In genomic region chr1:33219886-33220661, GRCh38 we compare ENCODE assay signal across 17 cellular contexts. TPM values are rescaled to one million over a fixed set of nuclear protein-coding genes. Genes with fewer than 3 reads are reported as not detected.
DNase-seq lines count a peak whose midpoint lies in the region; ATAC-seq and TF ChIP-seq lines count a peak whose summit lies in the region.
"Had no signal": no experiment of that assay in that cellular context is flagged by ENCODE, and none has a peak within 500 bp of the region (broad histone marks: within the 10 kb centered on the region; RNA-seq: fewer than 3 reads in every experiment).

No MANE protein-coding gene starts in this region.

- H3K14ac ChIP-seq in trophoblast cell (ENCODE audit: low read length) = peak overlapping the region; percentile 82

- no peak overlapping the region for H3K27ac Mint-ChIP-seq in activated CD8-positive, alpha-beta memory T cell treated with anti-CD3 and anti-CD28 coated beads, Interleukin-2, amount 10 ng/mL, durations not matched to agents 7 days and 5 days
- H3K27ac Mint-ChIP-seq: activated CD4-positive, alpha-beta memory T cell treated with anti-CD3 and anti-CD28 coated beads, Interleukin-2, amount 10 ng/mL, durations not matched to agents 7 days and 5 days; CD4-positive, alpha-beta T cell; T-helper 1 cell treated with Interleukin-12 subunit alpha and Interleukin-12 subunit beta and Interleukin-4 antibody, amounts not matched to agents 30 μg/mL and 1 μg/mL, for 36 hours had no signal

- in situ Hi-C loops in GM23248 (cut with MboI) = loop anchor here (25.0 kb wide), 1 partner anchor 142 kb away; no protein-coding TSS in a partner anchor

- peaks cover 14% of the 10 kb centered on the region for H3K79me1 ChIP-seq in trophoblast cell (ENCODE audit: low read length)

- peaks cover 4% of the 10 kb centered on the region; the same call in 1 of the 2 replicates for H3F3A ChIP-seq in GM23248 (ENCODE audit: insufficient read depth)
- peaks cover 51% of the 10 kb centered on the region for H3F3A ChIP-seq in PC-9 (ENCODE audit: insufficient read depth, low read depth)

- no peaks in the 10 kb centered on the region for H3K4me1 Mint-ChIP-seq in activated CD8-positive, alpha-beta memory T cell treated with anti-CD3 and anti-CD28 coated beads, Interleukin-2, amount 10 ng/mL, durations not matched to agents 7 days and 5 days
- H3K4me1 Mint-ChIP-seq: activated CD4-positive, alpha-beta memory T cell treated with anti-CD3 and anti-CD28 coated beads, Interleukin-2, amount 10 ng/mL, durations not matched to agents 7 days and 5 days had no signal

- H3K4me3 Mint-ChIP-seq in activated CD8-positive, alpha-beta memory T cell treated with anti-CD3 and anti-CD28 coated beads, Interleukin-2, amount 10 ng/mL, durations not matched to agents 7 days and 5 days = no peak overlapping the region
- H3K4me3 Mint-ChIP-seq: activated CD4-positive, alpha-beta memory T cell treated with anti-CD3 and anti-CD28 coated beads, Interleukin-2, amount 10 ng/mL, durations not matched to agents 7 days and 5 days; CD4-positive, alpha-beta T cell; T-helper 1 cell treated with Interleukin-12 subunit alpha and Interleukin-12 subunit beta and Interleukin-4 antibody, amounts not matched to agents 30 μg/mL and 1 μg/mL, for 36 hours had no signal

- no peak overlapping the region for H3K23ac ChIP-seq in trophoblast cell (ENCODE audit: low read length)

- H3K4me3 ChIP-seq in GM23248 (no peak overlapping the region), PC-9 (peak overlapping the region; percentile 25; the same call in 1 of the 2 replicates), trophoblast cell (ENCODE audit: low read depth, low read length) (no peak overlapping the region)
- H3K4me3 ChIP-seq: dorsolateral prefrontal cortex, heart right ventricle, uterus had no signal

- H4K8ac ChIP-seq in trophoblast cell (ENCODE audit: low read depth, low read length) = peak overlapping the region; percentile 55

- peak overlapping the region; percentile 11 for H3K18ac ChIP-seq in trophoblast cell (ENCODE audit: low read length)

- H3K9me2 ChIP-seq in GM23248 (ENCODE audit: insufficient read depth) (no peaks in the 10 kb centered on the region), PC-9 (ENCODE audit: insufficient read depth) (no peaks in the 10 kb centered on the region)

- H3K27ac ChIP-seq in GM23248 (no peak overlapping the region), PC-9 (peak overlapping the region; percentile 99), epithelial cell of prostate (peak overlapping the region; percentile 95), trophoblast cell (ENCODE audit: low read depth, low read length) (peak overlapping the region; percentile 76)
- H3K27ac ChIP-seq: dorsolateral prefrontal cortex, uterus had no signal

- H3K27me3 ChIP-seq in GM23248 (replicated peaks; ENCODE audit: insufficient read depth) (no peaks in the 10 kb centered on the region), PC-9 (ENCODE audit: insufficient read depth, low read depth) (no peaks in the 10 kb centered on the region), trophoblast cell (ENCODE audit: insufficient read depth, low read length) (no peaks in the 10 kb centered on the region)
- H3K27me3 ChIP-seq: dorsolateral prefrontal cortex, heart right ventricle, uterus had no signal

- no peak for TF ChIP-seq CTCF in PC-9 (conservative IDR thresholded peaks at IDR 0.05)

- POLR2A ChIA-PET in PC-9 (lab: Charles Lee; ENCODE audit: unreplicated experiment) = no interaction called here

- H2AFZ ChIP-seq in GM23248 = no peak overlapping the region
- peak overlapping the region; percentile 65; the same call in 1 of the 2 replicates for H2AFZ ChIP-seq in PC-9
- no peak overlapping the region for H2AFZ ChIP-seq in trophoblast cell (ENCODE audit: insufficient read depth, low read length, poor library complexity)

- peak overlapping the region; percentile 1 for H3K4ac ChIP-seq in trophoblast cell (ENCODE audit: low read depth, low read length)

- TSS peak; percentile 69 for BruUV-seq in PC-9 (replicated peaks; lab: Mats Ljungman, UMichigan)

- peak overlapping the region; percentile 90 for H2BK12ac ChIP-seq in trophoblast cell (ENCODE audit: low read length)

- H3K4me1 ChIP-seq in GM23248 (ENCODE audit: insufficient read depth) (0 out of 2 replicates have a peak, but pooled peaks cover 7% of the 10 kb centered on the region), PC-9 (replicated peaks; ENCODE audit: insufficient read depth) (peaks cover 48% of the 10 kb centered on the region), trophoblast cell (ENCODE audit: control insufficient read depth in 1 of 2, insufficient read depth in 2 of 2, low read length in 2 of 2) (peaks cover 21 to 23% of the 10 kb centered on the region in 2 experiments)
- H3K4me1 ChIP-seq: uterus had no signal

- peaks cover 18% of the 10 kb centered on the region for H3K27me3 Mint-ChIP-seq in activated CD8-positive, alpha-beta memory T cell treated with anti-CD3 and anti-CD28 coated beads, Interleukin-2, amount 10 ng/mL, durations not matched to agents 7 days and 5 days

- no peak for ATAC-seq in activated CD8-positive, alpha-beta memory T cell treated with anti-CD3 and anti-CD28 coated beads, Interleukin-2, amount 10 ng/mL, durations not matched to agents 7 days and 5 days
- ATAC-seq in HG02852 (IDR thresholded peaks at IDR 0.05; ENCODE audit: unreplicated experiment) = no peak
- ATAC-seq in left colon = no peak

- H3K9ac ChIP-seq in GM23248 (no peak overlapping the region), trophoblast cell (ENCODE audit: low read length) (no peak overlapping the region)

- H4K12ac ChIP-seq in trophoblast cell (ENCODE audit: low read depth, low read length) = no peak overlapping the region

- H3K9me3 ChIP-seq in GM23248 (ENCODE audit: low read depth) = no peaks in the 10 kb centered on the region
- H3K9me3 ChIP-seq in PC-9 (ENCODE audit: insufficient read depth, low read depth) = peaks cover 18% of the 10 kb centered on the region
- no peaks in the 10 kb centered on the region for H3K9me3 ChIP-seq in trophoblast cell (ENCODE audit: insufficient read depth, low read depth, low read length)
- H3K9me3 ChIP-seq: uterus had no signal

- CTCF ChIA-PET in PC-9 (lab: Charles Lee) = interaction anchor here (1.6 kb wide), 1 partner anchor 75 kb away, joined by 4 read pairs; no protein-coding TSS in a partner anchor
- CTCF ChIA-PET in activated CD8-positive, alpha-beta memory T cell treated with anti-CD3 and anti-CD28 coated beads, Interleukin-2, amount 10 ng/mL, durations not matched to agents 7 days and 5 days (lab: Charles Lee) = interaction anchor here (1.4 kb wide), 1 partner anchor 11 kb away, joined by 3 read pairs; no protein-coding TSS in a partner anchor

- H2BK5ac ChIP-seq in trophoblast cell (ENCODE audit: low read depth, low read length, poor library complexity) = peak overlapping the region; percentile 77

- H2BK120ac ChIP-seq in trophoblast cell (ENCODE audit: insufficient read depth, low read length, poor library complexity) = peak overlapping the region; percentile 79

- peaks cover 5% of the 10 kb centered on the region for H3K36me3 Mint-ChIP-seq in activated CD8-positive, alpha-beta memory T cell treated with anti-CD3 and anti-CD28 coated beads, Interleukin-2, amount 10 ng/mL, durations not matched to agents 7 days and 5 days

- DNase-seq in GM23248 = peak; percentile 58
- DNase-seq in PC-9 = peak; percentile 88 to 90
- DNase-seq in epithelial cell of prostate (ENCODE audit: low read depth, low spot score) = no peak
- peak; percentile 90 to 96 for DNase-seq in trophoblast cell
- no peak for DNase-seq in activated CD4-positive, alpha-beta T cell treated with anti-CD3 and anti-CD28 coated beads, Interleukin-2, amount 50 U/mL, for 1 hour
- no peak for DNase-seq in activated CD8-positive, alpha-beta memory T cell treated with anti-CD3 and anti-CD28 coated beads, Interleukin-2, amount 10 ng/mL, durations not matched to agents 7 days and 5 days
- no peak for DNase-seq in left colon
- DNase-seq: activated CD4-positive, alpha-beta memory T cell treated with anti-CD3 and anti-CD28 coated beads, Interleukin-2, amount 10 ng/mL, durations not matched to agents 7 days and 5 days; activated naive CD4-positive, alpha-beta T cell treated with anti-CD3 and anti-CD28 coated beads, Interleukin-2, amount 50 U/mL, for 16 hours; CD4-positive, alpha-beta T cell; dorsolateral prefrontal cortex; heart right ventricle; NCI-H1105 treated with DMSO at 0.1 percent for 48 hours; NK-92 treated with Interleukin-12 subunit alpha and Interleukin-12 subunit beta, amount 100 ng/mL, for 24 hours; uterus had no signal

- H3K4me2 ChIP-seq in GM23248 (ENCODE audit: unreplicated experiment) = no peak overlapping the region
- H3K4me2 ChIP-seq in PC-9 = peak overlapping the region; percentile 75
- peak overlapping the region; percentile 44 for H3K4me2 ChIP-seq in trophoblast cell (ENCODE audit: low read length)

- no peaks in the 10 kb centered on the region for H3K79me2 ChIP-seq in GM23248 (ENCODE audit: insufficient read depth)
- H3K79me2 ChIP-seq in PC-9 (ENCODE audit: low read depth) = no peaks in the 10 kb centered on the region
- peaks cover 3% of the 10 kb centered on the region for H3K79me2 ChIP-seq in trophoblast cell (ENCODE audit: control insufficient read depth, insufficient read depth, low read length, poor library complexity)

- H4K20me1 ChIP-seq in GM23248 (ENCODE audit: insufficient read depth) (no peaks in the 10 kb centered on the region), PC-9 (ENCODE audit: insufficient read depth) (no peaks in the 10 kb centered on the region)

- WGBS in GM23248 (ENCODE audit: low coverage in 1 of 2, low lambda C conversion rate in 2 of 2, missing lambda C conversion rate in 2 of 2), 2 experiments = 90 to 94% methylated on average over 7 of the region's 7 CpGs
- no CpG with 5 or more reads among the region's 7 CpGs for WGBS in trophoblast cell (ENCODE audit: extremely low coverage, insufficient coverage, insufficient read length)

- H3K36me3 ChIP-seq in GM23248 (ENCODE audit: low read depth) (no peaks in the 10 kb centered on the region), PC-9 (ENCODE audit: low read depth) (no peaks in the 10 kb centered on the region; the same call in 1 of the 2 replicates), trophoblast cell (ENCODE audit: control insufficient read depth in 1 of 2, insufficient read depth in 2 of 2, low read length in 2 of 2) (no peaks in the 10 kb centered on the region)
- H3K36me3 ChIP-seq: heart right ventricle, uterus had no signal

- H3K9me3 Mint-ChIP-seq in activated CD8-positive, alpha-beta memory T cell treated with anti-CD3 and anti-CD28 coated beads, Interleukin-2, amount 10 ng/mL, durations not matched to agents 7 days and 5 days (ENCODE audit: low read depth) = peaks cover 9% of the 10 kb centered on the region

- peak overlapping the region; percentile 92 for H4K91ac ChIP-seq in trophoblast cell (ENCODE audit: low read depth, low read length)

- intact Hi-C loops in PC-9 (cut with micrococcal nuclease; ENCODE audit: unreplicated experiment) = loop anchor here (1.0 to 5.0 kb wide), 6 partner anchors 35 to 250 kb away; partner anchors contain the start of gene TRIM62
- intact Hi-C loops in left colon (cut with DNase I, micrococcal nuclease) = no loop called here

- peak overlapping the region; percentile 6 for H2AK5ac ChIP-seq in trophoblast cell (ENCODE audit: low read length)

RNA-seq across cellular contexts. Expression of gene ZNF362, which starts 36.2 kb away (rescaled TPM):
- total RNA-seq in GM23248 (2014; rRNA removed; shearing (Covaris generic)) = 9.6 and 9.7 TPM in 2 replicates
- polyA plus RNA-seq in GM23248 (2016; fragmentation: Nextera tagmentation; extraction: Ambion mirVana) = 26.0 and 28.8 TPM in 2 replicates
- 32.3 and 33.1 TPM in 2 replicates for total RNA-seq in PC-9 (2021)
- polyA plus RNA-seq in trophoblast cell (2013) = 31.7 and 34.3 TPM in 2 replicates
- total RNA-seq in activated CD8-positive, alpha-beta memory T cell treated with anti-CD3 and anti-CD28 coated beads, Interleukin-2, amount 10 ng/mL, durations not matched to agents 7 days and 5 days = 10 to 100 TPM; 13.7 to 16.5 TPM
- total RNA-seq in left colon = 10 to 100 TPM in 1 of 2 donors, 1 to 10 TPM in 1; 8.1 to 14.7 TPM

RNA-seq across cellular contexts. Expression of gene TRIM62, which starts 38.2 kb away (rescaled TPM):
- 2.0 and 2.6 TPM in 2 replicates for total RNA-seq in GM23248 (2014; rRNA removed; shearing (Covaris generic))
- 1.5 and 2.0 TPM in 2 replicates for polyA plus RNA-seq in GM23248 (2016; fragmentation: Nextera tagmentation; extraction: Ambion mirVana)
- total RNA-seq in PC-9 (2021) = 9.9 and 14.3 TPM in 2 replicates
- polyA plus RNA-seq in trophoblast cell (2013) = 4.7 and 4.8 TPM in 2 replicates
- 10 to 100 TPM in 1 of 2 experiments, 1 to 10 TPM in 1; 9.9 to 13.0 TPM for total RNA-seq in activated CD8-positive, alpha-beta memory T cell treated with anti-CD3 and anti-CD28 coated beads, Interleukin-2, amount 10 ng/mL, durations not matched to agents 7 days and 5 days
- 1 to 10 TPM; 4.5 to 6.7 TPM for total RNA-seq in left colon

Comparison
In these comparisons a context has a peak if more than half of its experiments do, and no peak if none do; other contexts are left out.
1. DNase-seq: peak in GM23248 (single experiment), PC-9 (2 of 2) and trophoblast cell (2 of 2); none in epithelial cell of prostate (single experiment), activated CD4-positive, alpha-beta T cell treated with anti-CD3 and anti-CD28 coated beads, Interleukin-2, amount 50 U/mL, for 1 hour (single experiment), activated CD8-positive, alpha-beta memory T cell treated with anti-CD3 and anti-CD28 coated beads, Interleukin-2, amount 10 ng/mL, durations not matched to agents 7 days and 5 days (single experiment) and left colon (0 of 2).